15 cellular contexts compared by ENCODE assay signal in the genomic region with DNA sequence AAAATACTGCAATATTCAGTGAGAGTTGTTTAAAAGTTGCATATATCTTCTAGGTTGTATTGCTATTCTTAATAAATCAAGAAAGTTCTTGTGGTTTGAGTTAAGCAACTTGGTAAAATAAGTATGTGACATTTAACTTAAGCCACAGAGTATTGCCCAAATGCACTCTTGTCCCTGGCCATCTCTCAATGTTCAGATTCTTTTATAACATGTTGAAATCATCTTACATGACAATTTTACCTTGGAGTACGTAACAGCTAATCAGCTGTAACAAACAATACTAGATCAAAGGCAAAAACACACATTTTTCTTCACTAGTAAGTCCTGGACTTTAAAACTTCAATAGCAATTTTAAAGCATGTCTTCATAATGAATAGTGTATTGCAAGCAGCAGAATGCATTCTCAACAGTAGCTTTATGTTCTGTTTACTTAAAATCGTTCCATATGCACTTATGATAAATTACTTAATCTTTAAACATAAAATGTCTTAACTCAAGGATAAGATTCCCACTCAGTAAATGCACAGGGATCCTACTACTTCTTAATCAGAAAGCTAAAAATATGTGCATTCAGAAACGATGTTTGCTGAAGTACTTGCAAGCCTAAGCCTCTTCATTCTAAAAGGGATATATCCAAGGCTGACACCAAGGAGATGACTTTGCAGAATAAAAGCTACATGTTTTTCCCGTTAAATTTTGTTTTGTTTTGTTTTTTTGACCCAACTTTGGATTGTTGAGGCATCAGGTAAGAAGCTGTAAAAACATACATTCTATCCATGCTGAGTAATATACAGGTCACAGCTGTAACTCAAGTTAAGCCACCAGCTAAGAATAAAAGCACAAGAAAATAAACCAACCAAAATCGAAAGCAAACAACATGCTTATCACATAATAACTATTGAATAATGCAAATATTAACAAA.
A peak's percentile ranks its signal among the peaks of the same experiment; 100 is the strongest.
DNase-seq lines count a peak whose midpoint lies in the region; ATAC-seq and TF ChIP-seq lines count a peak whose summit lies in the region.
"Had no signal": no experiment of that assay in that cellular context is flagged by ENCODE, and none has a peak within 500 bp of the region (broad histone marks: within the 10 kb centered on the region; RNA-seq: fewer than 3 reads in every experiment).

No MANE protein-coding gene starts in this region.

- H3K9ac ChIP-seq in SK-N-MC (ENCODE audit: insufficient read length), result peak overlapping the region; percentile 43

- no peak for ATAC-seq in GM19328 (IDR thresholded peaks at IDR 0.05; ENCODE audit: unreplicated experiment)
- ATAC-seq in activated naive CD4-positive, alpha-beta T cell treated with anti-CD3 and anti-CD28 coated beads, Interleukin-2, amount 50 U/mL, for 72 hours, result no peak
- ATAC-seq: naive thymus-derived CD8-positive, alpha-beta T cell; stimulated activated naive CD8-positive, alpha-beta T cell treated with anti-CD3 and anti-CD28 coated beads, Interleukin-15, amount 100 ng/mL, for 72 hours had no signal

- peak overlapping the region; percentile 48 for H3K27ac ChIP-seq in SK-N-MC
- H3K27ac ChIP-seq: right lobe of liver had no signal

- H3K27me3 Mint-ChIP-seq in HFFc6 (ENCODE audit: insufficient read depth), result peaks cover 14% of the 10 kb centered on the region
- no peaks in the 10 kb centered on the region for H3K27me3 Mint-ChIP-seq in progenitor cell of endocrine pancreas
- H3K27me3 Mint-ChIP-seq: CD4-positive, CD25-positive, alpha-beta regulatory T cell; stimulated activated naive CD8-positive, alpha-beta T cell treated with anti-CD3 and anti-CD28 coated beads, Interleukin-15, amount 100 ng/mL, for 72 hours had no signal

- no peaks in the 10 kb centered on the region for H3K36me3 ChIP-seq in SK-N-MC (ENCODE audit: insufficient read depth, low read length)
- H3K36me3 ChIP-seq: right lobe of liver had no signal

- H3K9me3 ChIP-seq in SK-N-MC (ENCODE audit: low read depth, low read length), result no peaks in the 10 kb centered on the region
- H3K9me3 ChIP-seq: right lobe of liver had no signal

- TF ChIP-seq CTCF in HFFc6 (IDR thresholded peaks at IDR 0.05), result no peak
- no peak for TF ChIP-seq CTCF in progenitor cell of endocrine pancreas (IDR thresholded peaks at IDR 0.05; ENCODE audit: unreplicated experiment)

- no peaks in the 10 kb centered on the region for H3K36me3 Mint-ChIP-seq in HFFc6 (ENCODE audit: low read depth)
- H3K36me3 Mint-ChIP-seq in progenitor cell of endocrine pancreas (ENCODE audit: insufficient read depth), result no peaks in the 10 kb centered on the region
- H3K36me3 Mint-ChIP-seq in activated naive CD4-positive, alpha-beta T cell treated with anti-CD3 and anti-CD28 coated beads, Interleukin-2, amount 50 U/mL, for 72 hours, result no peaks in the 10 kb centered on the region
- H3K36me3 Mint-ChIP-seq: CD4-positive, CD25-positive, alpha-beta regulatory T cell; naive thymus-derived CD8-positive, alpha-beta T cell had no signal

- H3K4me3 ChIP-seq in SK-N-MC, result peak overlapping the region; percentile 69
- H3K4me3 ChIP-seq: right lobe of liver had no signal

- peak overlapping the region; percentile 39; the same call in 1 of the 2 replicates for H3K4me3 Mint-ChIP-seq in HFFc6
- H3K4me3 Mint-ChIP-seq in progenitor cell of endocrine pancreas (ENCODE audit: low read depth), result no peak overlapping the region
- H3K4me3 Mint-ChIP-seq: CD4-positive, CD25-positive, alpha-beta regulatory T cell; naive thymus-derived CD8-positive, alpha-beta T cell; stimulated activated naive CD8-positive, alpha-beta T cell treated with anti-CD3 and anti-CD28 coated beads, Interleukin-15, amount 100 ng/mL, for 72 hours had no signal

- DNase-seq in HFFc6, result no peak
- no peak for DNase-seq in SK-N-MC (ENCODE audit: low read depth, low spot score)
- peak; percentile 85 for DNase-seq in fibroblast of gingiva (ENCODE audit: low read depth)
- DNase-seq in progenitor cell of endocrine pancreas (ENCODE audit: low spot score, unreplicated experiment), result no peak
- no peak for DNase-seq in activated naive CD4-positive, alpha-beta T cell treated with anti-CD3 and anti-CD28 coated beads, Interleukin-2, amount 50 U/mL, for 72 hours (ENCODE audit: low spot score in 2 of 2)
- no peak for DNase-seq in stimulated activated CD4-positive, alpha-beta T cell treated with anti-CD3 and anti-CD28 coated beads, Interleukin-15, amount 100 ng/mL, for 24 hours
- no peak for DNase-seq in stimulated activated CD4-positive, alpha-beta T cell treated with anti-CD3 and anti-CD28 coated beads, Interleukin-2, amount 100 ng/mL, for 24 hours
- DNase-seq: activated CD4-positive, CD25-positive, alpha-beta regulatory T cell; CD4-positive, CD25-positive, alpha-beta regulatory T cell; GDM1; Kasumi-1; naive thymus-derived CD8-positive, alpha-beta T cell; stimulated activated naive CD8-positive, alpha-beta T cell treated with anti-CD3 and anti-CD28 coated beads, Interleukin-15, amount 100 ng/mL, for 72 hours had no signal

- H3K27ac Mint-ChIP-seq in HFFc6, result no peak overlapping the region
- peak overlapping the region; percentile 34 for H3K27ac Mint-ChIP-seq in progenitor cell of endocrine pancreas
- H3K27ac Mint-ChIP-seq in activated naive CD4-positive, alpha-beta T cell treated with anti-CD3 and anti-CD28 coated beads, Interleukin-2, amount 50 U/mL, for 72 hours, result no peak overlapping the region
- H3K27ac Mint-ChIP-seq: CD4-positive, CD25-positive, alpha-beta regulatory T cell; naive thymus-derived CD8-positive, alpha-beta T cell; stimulated activated naive CD8-positive, alpha-beta T cell treated with anti-CD3 and anti-CD28 coated beads, Interleukin-15, amount 100 ng/mL, for 72 hours had no signal

- H3K9me3 Mint-ChIP-seq in HFFc6 (no peaks in the 10 kb centered on the region), progenitor cell of endocrine pancreas (ENCODE audit: low read depth) (no peaks in the 10 kb centered on the region)
- H3K9me3 Mint-ChIP-seq in activated naive CD4-positive, alpha-beta T cell treated with anti-CD3 and anti-CD28 coated beads, Interleukin-2, amount 50 U/mL, for 72 hours, result no peaks in the 10 kb centered on the region
- H3K9me3 Mint-ChIP-seq: CD4-positive, CD25-positive, alpha-beta regulatory T cell; stimulated activated naive CD8-positive, alpha-beta T cell treated with anti-CD3 and anti-CD28 coated beads, Interleukin-15, amount 100 ng/mL, for 72 hours had no signal

- H3K4me1 Mint-ChIP-seq in HFFc6 (ENCODE audit: low read depth), result peaks cover 7% of the 10 kb centered on the region
- peaks cover 2% of the 10 kb centered on the region for H3K4me1 Mint-ChIP-seq in progenitor cell of endocrine pancreas (ENCODE audit: low read depth)
- H3K4me1 Mint-ChIP-seq: CD4-positive, CD25-positive, alpha-beta regulatory T cell; naive thymus-derived CD8-positive, alpha-beta T cell; stimulated activated naive CD8-positive, alpha-beta T cell treated with anti-CD3 and anti-CD28 coated beads, Interleukin-15, amount 100 ng/mL, for 72 hours had no signal
